8 cellular contexts compared by ENCODE assay signal in genomic region chr16:15547768-15548096, GRCh38.
"Had no signal": no experiment of that assay in that cellular context is flagged by ENCODE, and none has a peak within 500 bp of the region (broad histone marks: within the 10 kb centered on the region; RNA-seq: fewer than 3 reads in every experiment).

No MANE protein-coding gene starts in this region.

- H3K27ac ChIP-seq: GM23248 had no signal

- FAIRE-seq: HTR-8/SVneo had no signal

- H3K9ac ChIP-seq: GM23248 had no signal

- H2AFZ ChIP-seq: GM23248 had no signal

- H3K4me1 ChIP-seq: HAP-1 had no signal

- H3K36me3 ChIP-seq: HAP-1 had no signal

- DNase-seq: GOT3, H7, HFFc6, Kasumi-1, KG1 had no signal

- H3K9me3 ChIP-seq: HAP-1 had no signal

- H3K4me3 ChIP-seq: GM23248, HAP-1 had no signal
